1 cellular context compared by ENCODE assay signal in the genomic region with DNA sequence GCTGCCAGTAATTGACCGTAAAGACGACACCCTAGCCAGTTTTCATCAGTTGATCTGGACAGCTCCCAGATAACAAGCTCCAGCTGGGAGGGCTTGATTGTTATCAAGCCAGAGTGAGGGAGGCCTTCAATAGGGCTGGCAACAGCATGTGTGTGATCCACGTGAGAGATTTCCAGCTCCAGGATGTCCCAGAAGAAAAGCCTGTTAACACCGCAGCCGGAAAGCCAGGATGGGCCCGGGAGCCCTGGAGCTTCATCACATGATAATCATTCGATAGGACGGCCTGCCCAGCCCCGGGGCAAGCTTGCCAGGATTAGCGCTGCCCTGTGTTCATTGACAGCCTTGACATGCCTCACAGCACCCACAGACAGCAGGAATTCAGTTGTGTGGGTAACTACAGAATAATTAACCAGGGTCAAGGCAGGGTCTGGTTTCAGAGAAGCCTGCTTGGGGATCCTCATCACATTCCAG.
TF ChIP-seq lines count a peak whose summit lies in the region.

No MANE protein-coding gene starts in this region.

TF ChIP-seq in WTC11, 78 proteins besides CTCF, POLR2A, EP300 and RAD21 (continued from another document):
- TF ChIP-seq, protein P1, sequence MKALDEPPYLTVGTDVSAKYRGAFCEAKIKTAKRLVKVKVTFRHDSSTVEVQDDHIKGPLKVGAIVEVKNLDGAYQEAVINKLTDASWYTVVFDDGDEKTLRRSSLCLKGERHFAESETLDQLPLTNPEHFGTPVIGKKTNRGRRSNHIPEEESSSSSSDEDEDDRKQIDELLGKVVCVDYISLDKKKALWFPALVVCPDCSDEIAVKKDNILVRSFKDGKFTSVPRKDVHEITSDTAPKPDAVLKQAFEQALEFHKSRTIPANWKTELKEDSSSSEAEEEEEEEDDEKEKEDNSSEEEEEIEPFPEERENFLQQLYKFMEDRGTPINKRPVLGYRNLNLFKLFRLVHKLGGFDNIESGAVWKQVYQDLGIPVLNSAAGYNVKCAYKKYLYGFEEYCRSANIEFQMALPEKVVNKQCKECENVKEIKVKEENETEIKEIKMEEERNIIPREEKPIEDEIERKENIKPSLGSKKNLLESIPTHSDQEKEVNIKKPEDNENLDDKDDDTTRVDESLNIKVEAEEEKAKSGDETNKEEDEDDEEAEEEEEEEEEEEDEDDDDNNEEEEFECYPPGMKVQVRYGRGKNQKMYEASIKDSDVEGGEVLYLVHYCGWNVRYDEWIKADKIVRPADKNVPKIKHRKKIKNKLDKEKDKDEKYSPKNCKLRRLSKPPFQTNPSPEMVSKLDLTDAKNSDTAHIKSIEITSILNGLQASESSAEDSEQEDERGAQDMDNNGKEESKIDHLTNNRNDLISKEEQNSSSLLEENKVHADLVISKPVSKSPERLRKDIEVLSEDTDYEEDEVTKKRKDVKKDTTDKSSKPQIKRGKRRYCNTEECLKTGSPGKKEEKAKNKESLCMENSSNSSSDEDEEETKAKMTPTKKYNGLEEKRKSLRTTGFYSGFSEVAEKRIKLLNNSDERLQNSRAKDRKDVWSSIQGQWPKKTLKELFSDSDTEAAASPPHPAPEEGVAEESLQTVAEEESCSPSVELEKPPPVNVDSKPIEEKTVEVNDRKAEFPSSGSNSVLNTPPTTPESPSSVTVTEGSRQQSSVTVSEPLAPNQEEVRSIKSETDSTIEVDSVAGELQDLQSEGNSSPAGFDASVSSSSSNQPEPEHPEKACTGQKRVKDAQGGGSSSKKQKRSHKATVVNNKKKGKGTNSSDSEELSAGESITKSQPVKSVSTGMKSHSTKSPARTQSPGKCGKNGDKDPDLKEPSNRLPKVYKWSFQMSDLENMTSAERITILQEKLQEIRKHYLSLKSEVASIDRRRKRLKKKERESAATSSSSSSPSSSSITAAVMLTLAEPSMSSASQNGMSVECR (CRISPR knock-in tag; IDR thresholded peaks at IDR 0.05; ENCODE audit: borderline replicate concordance): no peak
- no peak for TF ChIP-seq JAZF1 (CRISPR knock-in tag; IDR thresholded peaks at IDR 0.05)
- TF ChIP-seq, protein P2, sequence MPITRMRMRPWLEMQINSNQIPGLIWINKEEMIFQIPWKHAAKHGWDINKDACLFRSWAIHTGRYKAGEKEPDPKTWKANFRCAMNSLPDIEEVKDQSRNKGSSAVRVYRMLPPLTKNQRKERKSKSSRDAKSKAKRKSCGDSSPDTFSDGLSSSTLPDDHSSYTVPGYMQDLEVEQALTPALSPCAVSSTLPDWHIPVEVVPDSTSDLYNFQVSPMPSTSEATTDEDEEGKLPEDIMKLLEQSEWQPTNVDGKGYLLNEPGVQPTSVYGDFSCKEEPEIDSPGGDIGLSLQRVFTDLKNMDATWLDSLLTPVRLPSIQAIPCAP (CRISPR knock-in tag; IDR thresholded peaks at IDR 0.05): no peak
- TF ChIP-seq ESRRA (CRISPR knock-in tag; IDR thresholded peaks at IDR 0.05; ENCODE audit: borderline replicate concordance): no peak
- TF ChIP-seq ZNF138 (CRISPR knock-in tag; conservative IDR thresholded peaks at IDR 0.05): no peak
- no peak for TF ChIP-seq TCF7 (CRISPR knock-in tag; IDR thresholded peaks at IDR 0.05; ENCODE audit: low read depth)
- TF ChIP-seq SP1 (CRISPR knock-in tag; conservative IDR thresholded peaks at IDR 0.05): no peak
- TF ChIP-seq, protein P3, sequence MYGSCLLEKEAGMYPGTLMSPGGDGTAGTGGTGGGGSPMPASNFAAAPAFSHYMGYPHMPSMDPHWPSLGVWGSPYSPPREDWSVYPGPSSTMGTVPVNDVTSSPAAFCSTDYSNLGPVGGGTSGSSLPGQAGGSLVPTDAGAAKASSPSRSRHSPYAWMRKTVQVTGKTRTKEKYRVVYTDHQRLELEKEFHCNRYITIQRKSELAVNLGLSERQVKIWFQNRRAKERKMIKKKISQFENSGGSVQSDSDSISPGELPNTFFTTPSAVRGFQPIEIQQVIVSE (CRISPR knock-in tag; IDR thresholded peaks at IDR 0.05; ENCODE audit: borderline replicate concordance): no peak
- TF ChIP-seq, protein P4, sequence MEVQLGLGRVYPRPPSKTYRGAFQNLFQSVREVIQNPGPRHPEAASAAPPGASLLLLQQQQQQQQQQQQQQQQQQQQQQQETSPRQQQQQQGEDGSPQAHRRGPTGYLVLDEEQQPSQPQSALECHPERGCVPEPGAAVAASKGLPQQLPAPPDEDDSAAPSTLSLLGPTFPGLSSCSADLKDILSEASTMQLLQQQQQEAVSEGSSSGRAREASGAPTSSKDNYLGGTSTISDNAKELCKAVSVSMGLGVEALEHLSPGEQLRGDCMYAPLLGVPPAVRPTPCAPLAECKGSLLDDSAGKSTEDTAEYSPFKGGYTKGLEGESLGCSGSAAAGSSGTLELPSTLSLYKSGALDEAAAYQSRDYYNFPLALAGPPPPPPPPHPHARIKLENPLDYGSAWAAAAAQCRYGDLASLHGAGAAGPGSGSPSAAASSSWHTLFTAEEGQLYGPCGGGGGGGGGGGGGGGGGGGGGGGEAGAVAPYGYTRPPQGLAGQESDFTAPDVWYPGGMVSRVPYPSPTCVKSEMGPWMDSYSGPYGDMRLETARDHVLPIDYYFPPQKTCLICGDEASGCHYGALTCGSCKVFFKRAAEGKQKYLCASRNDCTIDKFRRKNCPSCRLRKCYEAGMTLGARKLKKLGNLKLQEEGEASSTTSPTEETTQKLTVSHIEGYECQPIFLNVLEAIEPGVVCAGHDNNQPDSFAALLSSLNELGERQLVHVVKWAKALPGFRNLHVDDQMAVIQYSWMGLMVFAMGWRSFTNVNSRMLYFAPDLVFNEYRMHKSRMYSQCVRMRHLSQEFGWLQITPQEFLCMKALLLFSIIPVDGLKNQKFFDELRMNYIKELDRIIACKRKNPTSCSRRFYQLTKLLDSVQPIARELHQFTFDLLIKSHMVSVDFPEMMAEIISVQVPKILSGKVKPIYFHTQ (CRISPR knock-in tag; IDR thresholded peaks at IDR 0.05): no peak
- TF ChIP-seq, protein P5, sequence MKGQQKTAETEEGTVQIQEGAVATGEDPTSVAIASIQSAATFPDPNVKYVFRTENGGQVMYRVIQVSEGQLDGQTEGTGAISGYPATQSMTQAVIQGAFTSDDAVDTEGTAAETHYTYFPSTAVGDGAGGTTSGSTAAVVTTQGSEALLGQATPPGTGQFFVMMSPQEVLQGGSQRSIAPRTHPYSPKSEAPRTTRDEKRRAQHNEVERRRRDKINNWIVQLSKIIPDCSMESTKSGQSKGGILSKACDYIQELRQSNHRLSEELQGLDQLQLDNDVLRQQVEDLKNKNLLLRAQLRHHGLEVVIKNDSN (CRISPR knock-in tag; IDR thresholded peaks at IDR 0.05): no peak
- no peak for TF ChIP-seq RELA (CRISPR knock-in tag; IDR thresholded peaks at IDR 0.05; ENCODE audit: borderline replicate concordance)
